ENCODE assay signal across 1 cellular context in the genomic region with DNA sequence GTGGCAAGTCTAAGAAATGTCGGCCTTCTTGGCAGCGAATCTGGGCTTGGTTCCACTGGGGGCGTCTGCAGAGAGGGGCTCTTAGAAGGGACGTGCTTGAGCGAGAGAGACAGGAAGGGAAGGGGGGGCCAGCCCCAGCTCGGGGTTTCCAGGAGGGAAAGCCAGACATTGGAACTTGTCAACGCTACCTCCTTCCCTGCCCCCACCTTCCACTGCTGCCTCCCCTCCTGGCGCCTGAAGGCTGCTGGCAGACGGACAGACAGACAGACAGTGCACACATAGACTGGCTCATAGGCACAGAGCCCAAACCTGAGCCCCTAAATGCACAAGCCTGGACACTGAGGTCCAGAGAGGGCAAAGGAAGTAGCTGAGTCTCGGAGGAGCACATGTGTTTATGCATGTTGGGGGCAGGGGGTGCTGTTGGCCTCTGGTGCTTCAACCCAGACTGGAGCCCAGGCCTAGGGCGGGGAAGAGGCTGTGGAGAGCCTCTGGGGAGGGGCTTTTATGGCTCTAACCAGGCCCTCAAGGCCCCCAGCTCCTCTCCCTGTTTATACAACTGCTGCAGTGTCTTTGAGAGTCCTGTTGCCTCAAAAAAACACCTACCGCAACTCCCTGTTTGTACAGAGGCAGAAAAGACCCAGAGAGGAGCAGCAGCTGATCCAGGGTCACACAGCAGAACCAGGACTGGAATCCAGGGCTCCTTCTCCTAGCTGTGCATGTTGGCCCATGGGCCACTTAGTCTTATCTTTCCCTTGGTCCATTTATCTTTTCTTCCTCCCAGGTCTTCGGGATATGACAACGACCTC.
TF ChIP-seq lines count a peak whose summit lies in the region.

No MANE protein-coding gene starts in this region.

TF ChIP-seq in HepG2, 621 proteins besides CTCF, POLR2A, EP300 and RAD21 (continued from another document and continues in another):
- TF ChIP-seq, protein P1, sequence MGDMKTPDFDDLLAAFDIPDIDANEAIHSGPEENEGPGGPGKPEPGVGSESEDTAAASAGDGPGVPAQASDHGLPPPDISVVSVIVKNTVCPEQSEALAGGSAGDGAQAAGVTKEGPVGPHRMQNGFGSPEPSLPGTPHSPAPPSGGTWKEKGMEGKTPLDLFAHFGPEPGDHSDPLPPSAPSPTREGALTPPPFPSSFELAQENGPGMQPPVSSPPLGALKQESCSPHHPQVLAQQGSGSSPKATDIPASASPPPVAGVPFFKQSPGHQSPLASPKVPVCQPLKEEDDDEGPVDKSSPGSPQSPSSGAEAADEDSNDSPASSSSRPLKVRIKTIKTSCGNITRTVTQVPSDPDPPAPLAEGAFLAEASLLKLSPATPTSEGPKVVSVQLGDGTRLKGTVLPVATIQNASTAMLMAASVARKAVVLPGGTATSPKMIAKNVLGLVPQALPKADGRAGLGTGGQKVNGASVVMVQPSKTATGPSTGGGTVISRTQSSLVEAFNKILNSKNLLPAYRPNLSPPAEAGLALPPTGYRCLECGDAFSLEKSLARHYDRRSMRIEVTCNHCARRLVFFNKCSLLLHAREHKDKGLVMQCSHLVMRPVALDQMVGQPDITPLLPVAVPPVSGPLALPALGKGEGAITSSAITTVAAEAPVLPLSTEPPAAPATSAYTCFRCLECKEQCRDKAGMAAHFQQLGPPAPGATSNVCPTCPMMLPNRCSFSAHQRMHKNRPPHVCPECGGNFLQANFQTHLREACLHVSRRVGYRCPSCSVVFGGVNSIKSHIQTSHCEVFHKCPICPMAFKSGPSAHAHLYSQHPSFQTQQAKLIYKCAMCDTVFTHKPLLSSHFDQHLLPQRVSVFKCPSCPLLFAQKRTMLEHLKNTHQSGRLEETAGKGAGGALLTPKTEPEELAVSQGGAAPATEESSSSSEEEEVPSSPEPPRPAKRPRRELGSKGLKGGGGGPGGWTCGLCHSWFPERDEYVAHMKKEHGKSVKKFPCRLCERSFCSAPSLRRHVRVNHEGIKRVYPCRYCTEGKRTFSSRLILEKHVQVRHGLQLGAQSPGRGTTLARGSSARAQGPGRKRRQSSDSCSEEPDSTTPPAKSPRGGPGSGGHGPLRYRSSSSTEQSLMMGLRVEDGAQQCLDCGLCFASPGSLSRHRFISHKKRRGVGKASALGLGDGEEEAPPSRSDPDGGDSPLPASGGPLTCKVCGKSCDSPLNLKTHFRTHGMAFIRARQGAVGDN (CRISPR knock-in tag; IDR thresholded peaks at IDR 0.05), result peak; percentile 87
- TF ChIP-seq ZMAT3 (CRISPR knock-in tag; conservative IDR thresholded peaks at IDR 0.05) (peak; percentile 73; the same call in 1 of the 2 replicates), ZNF788 (CRISPR knock-in tag; IDR thresholded peaks at IDR 0.05; ENCODE audit: borderline replicate concordance) (peak; percentile 60; the same call in 1 of the 2 replicates), ZNF761 (CRISPR knock-in tag; conservative IDR thresholded peaks at IDR 0.05) (0 out of 2 replicates have a peak, but pooled peaks have one; percentile 21), YEATS4 (CRISPR knock-in tag; IDR thresholded peaks at IDR 0.05; ENCODE audit: borderline replicate concordance) (peak; percentile 28; the same call in 1 of the 2 replicates), SMC3 (IDR thresholded peaks at IDR 0.05; ENCODE audit: low read length) (no peak; the same call in 1 of the 2 replicates), ZFP36 (IDR thresholded peaks at IDR 0.05; ENCODE audit: borderline replicate concordance, low read depth, low read length, partially characterized antibody) (no peak), FOXA1 (IDR thresholded peaks at IDR 0.05) (no peak), FOXA1 (CRISPR knock-in tag; IDR thresholded peaks at IDR 0.05) (0 out of 2 replicates have a peak, but pooled peaks have one; percentile 17), ZNF275 (CRISPR knock-in tag; IDR thresholded peaks at IDR 0.05; ENCODE audit: borderline replicate concordance) (no peak), ZNF607 (CRISPR knock-in tag; IDR thresholded peaks at IDR 0.05; ENCODE audit: borderline replicate concordance) (peak; percentile 44), TBX2 (CRISPR knock-in tag; IDR thresholded peaks at IDR 0.05; ENCODE audit: borderline replicate concordance) (peak; percentile 43; the same call in 1 of the 2 replicates), SMAD3 (CRISPR knock-in tag; IDR thresholded peaks at IDR 0.05) (no peak), ZNF670 (CRISPR knock-in tag; IDR thresholded peaks at IDR 0.05; ENCODE audit: borderline replicate concordance) (no peak), RXRB (CRISPR knock-in tag; IDR thresholded peaks at IDR 0.05; ENCODE audit: borderline replicate concordance) (peak; percentile 9; the same call in 1 of the 2 replicates), THAP7 (CRISPR knock-in tag; IDR thresholded peaks at IDR 0.05) (peak; percentile 27; the same call in 1 of the 2 replicates), HNF1B (CRISPR knock-in tag; IDR thresholded peaks at IDR 0.05) (peak; percentile 27; the same call in 1 of the 2 replicates), ZUFSP (CRISPR knock-in tag; IDR thresholded peaks at IDR 0.05; ENCODE audit: borderline replicate concordance) (no peak), SMAD9 (CRISPR knock-in tag; IDR thresholded peaks at IDR 0.05) (no peak), MZF1 (CRISPR knock-in tag; IDR thresholded peaks at IDR 0.05; ENCODE audit: borderline replicate concordance) (0 out of 2 replicates have a peak, but pooled peaks have one; percentile 49), HIC2 (CRISPR knock-in tag; IDR thresholded peaks at IDR 0.05; ENCODE audit: low read depth) (no peak), PHF5A (CRISPR knock-in tag; IDR thresholded peaks at IDR 0.05; ENCODE audit: low read depth, unreplicated experiment) (no peak), ZNF281 (CRISPR knock-in tag; IDR thresholded peaks at IDR 0.05; ENCODE audit: borderline replicate concordance) (peak; percentile 81)
- TF ChIP-seq, protein P2, sequence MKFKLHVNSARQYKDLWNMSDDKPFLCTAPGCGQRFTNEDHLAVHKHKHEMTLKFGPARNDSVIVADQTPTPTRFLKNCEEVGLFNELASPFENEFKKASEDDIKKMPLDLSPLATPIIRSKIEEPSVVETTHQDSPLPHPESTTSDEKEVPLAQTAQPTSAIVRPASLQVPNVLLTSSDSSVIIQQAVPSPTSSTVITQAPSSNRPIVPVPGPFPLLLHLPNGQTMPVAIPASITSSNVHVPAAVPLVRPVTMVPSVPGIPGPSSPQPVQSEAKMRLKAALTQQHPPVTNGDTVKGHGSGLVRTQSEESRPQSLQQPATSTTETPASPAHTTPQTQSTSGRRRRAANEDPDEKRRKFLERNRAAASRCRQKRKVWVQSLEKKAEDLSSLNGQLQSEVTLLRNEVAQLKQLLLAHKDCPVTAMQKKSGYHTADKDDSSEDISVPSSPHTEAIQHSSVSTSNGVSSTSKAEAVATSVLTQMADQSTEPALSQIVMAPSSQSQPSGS (CRISPR knock-in tag; IDR thresholded peaks at IDR 0.05), result 0 out of 2 replicates have a peak, but pooled peaks have one; percentile 13
- TF ChIP-seq, protein P3, sequence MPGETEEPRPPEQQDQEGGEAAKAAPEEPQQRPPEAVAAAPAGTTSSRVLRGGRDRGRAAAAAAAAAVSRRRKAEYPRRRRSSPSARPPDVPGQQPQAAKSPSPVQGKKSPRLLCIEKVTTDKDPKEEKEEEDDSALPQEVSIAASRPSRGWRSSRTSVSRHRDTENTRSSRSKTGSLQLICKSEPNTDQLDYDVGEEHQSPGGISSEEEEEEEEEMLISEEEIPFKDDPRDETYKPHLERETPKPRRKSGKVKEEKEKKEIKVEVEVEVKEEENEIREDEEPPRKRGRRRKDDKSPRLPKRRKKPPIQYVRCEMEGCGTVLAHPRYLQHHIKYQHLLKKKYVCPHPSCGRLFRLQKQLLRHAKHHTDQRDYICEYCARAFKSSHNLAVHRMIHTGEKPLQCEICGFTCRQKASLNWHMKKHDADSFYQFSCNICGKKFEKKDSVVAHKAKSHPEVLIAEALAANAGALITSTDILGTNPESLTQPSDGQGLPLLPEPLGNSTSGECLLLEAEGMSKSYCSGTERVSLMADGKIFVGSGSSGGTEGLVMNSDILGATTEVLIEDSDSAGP (CRISPR knock-in tag; IDR thresholded peaks at IDR 0.05; ENCODE audit: borderline replicate concordance), result peak; percentile 58; the same call in 1 of the 2 replicates
- TF ChIP-seq, protein P4, sequence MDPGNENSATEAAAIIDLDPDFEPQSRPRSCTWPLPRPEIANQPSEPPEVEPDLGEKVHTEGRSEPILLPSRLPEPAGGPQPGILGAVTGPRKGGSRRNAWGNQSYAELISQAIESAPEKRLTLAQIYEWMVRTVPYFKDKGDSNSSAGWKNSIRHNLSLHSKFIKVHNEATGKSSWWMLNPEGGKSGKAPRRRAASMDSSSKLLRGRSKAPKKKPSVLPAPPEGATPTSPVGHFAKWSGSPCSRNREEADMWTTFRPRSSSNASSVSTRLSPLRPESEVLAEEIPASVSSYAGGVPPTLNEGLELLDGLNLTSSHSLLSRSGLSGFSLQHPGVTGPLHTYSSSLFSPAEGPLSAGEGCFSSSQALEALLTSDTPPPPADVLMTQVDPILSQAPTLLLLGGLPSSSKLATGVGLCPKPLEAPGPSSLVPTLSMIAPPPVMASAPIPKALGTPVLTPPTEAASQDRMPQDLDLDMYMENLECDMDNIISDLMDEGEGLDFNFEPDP (CRISPR knock-in tag; conservative IDR thresholded peaks at IDR 0.05), result 0 out of 2 replicates have a peak, but pooled peaks have one; percentile 72
